Comparison of ENCODE assay signal across 18 cellular contexts in the genomic region with DNA sequence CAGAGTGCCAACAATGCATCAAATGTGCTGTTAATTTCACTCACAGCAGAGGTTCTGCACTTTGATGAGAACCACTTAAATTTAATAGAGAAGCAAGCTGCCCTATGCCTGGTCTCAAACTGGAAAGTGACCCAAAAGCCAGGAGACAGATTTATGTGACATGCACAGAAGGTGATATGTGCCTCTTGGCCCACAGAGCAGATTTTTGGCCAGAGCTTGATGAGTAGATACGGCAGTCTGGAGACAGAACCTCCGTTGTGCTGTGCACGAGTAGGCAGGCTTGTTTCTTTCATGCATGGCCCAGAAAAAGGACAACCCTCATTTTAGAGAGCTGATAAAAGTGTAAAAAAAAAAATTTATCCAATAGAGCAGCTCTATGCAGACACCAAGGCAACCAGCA.
"Had no signal": no experiment of that assay in that cellular context is flagged by ENCODE, and none has a peak within 500 bp of the region (broad histone marks: within the 10 kb centered on the region; RNA-seq: fewer than 3 reads in every experiment).

No MANE protein-coding gene starts in this region.

- DNase-seq: activated CD4-positive, alpha-beta T cell treated with anti-CD3 and anti-CD28 coated beads for 4 hours; activated CD4-positive, alpha-beta T cell treated with anti-CD3 and anti-CD28 coated beads, Interleukin-2, amount 50 U/mL, for 4 hours; activated effector memory CD4-positive, alpha-beta T cell treated with anti-CD3 and anti-CD28 coated beads, Interleukin-2, amount 50 U/mL, for 16 hours; activated naive CD4-positive, alpha-beta T cell treated with anti-CD3 and anti-CD28 coated beads for 36 hours; activated naive CD8-positive, alpha-beta T cell treated with anti-CD3 and anti-CD28 coated beads for 36 hours; aorta; foreskin keratinocyte; heart left ventricle; hypothalamus; immature natural killer cell; kidney; left colon; midbrain; naive thymus-derived CD4-positive, alpha-beta T cell; nucleus accumbens; right cardiac atrium; spleen; stimulated activated naive CD4-positive, alpha-beta T cell treated with Interleukin-2 at 50 U/mL for 16 hours had no signal
